ENCODE assay signal across 1 cellular context in the genomic region with DNA sequence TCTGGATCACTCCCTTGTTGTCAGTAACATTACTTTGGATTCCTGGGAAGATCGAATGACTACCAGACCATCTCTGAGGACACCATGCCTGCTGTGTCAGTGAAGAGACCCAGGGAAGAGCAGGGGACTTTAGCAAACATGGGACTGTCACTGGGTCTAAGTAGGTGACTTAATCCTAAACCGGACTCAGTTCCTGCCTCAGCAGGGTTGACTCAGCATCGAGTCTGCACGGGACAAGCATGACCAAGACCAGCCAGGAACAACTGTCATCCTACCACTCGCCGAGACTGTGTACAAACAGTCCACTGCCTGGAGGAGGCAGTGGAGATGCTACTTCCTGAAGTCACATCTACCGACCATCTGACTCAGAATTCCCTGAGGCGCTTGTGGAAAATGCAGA.
TF ChIP-seq lines count a peak whose summit lies in the region.

No MANE protein-coding gene starts in this region.

TF ChIP-seq in HepG2, 621 proteins besides CTCF, POLR2A, EP300 and RAD21 (continued from another document and continues in another):
- TF ChIP-seq, protein P1, sequence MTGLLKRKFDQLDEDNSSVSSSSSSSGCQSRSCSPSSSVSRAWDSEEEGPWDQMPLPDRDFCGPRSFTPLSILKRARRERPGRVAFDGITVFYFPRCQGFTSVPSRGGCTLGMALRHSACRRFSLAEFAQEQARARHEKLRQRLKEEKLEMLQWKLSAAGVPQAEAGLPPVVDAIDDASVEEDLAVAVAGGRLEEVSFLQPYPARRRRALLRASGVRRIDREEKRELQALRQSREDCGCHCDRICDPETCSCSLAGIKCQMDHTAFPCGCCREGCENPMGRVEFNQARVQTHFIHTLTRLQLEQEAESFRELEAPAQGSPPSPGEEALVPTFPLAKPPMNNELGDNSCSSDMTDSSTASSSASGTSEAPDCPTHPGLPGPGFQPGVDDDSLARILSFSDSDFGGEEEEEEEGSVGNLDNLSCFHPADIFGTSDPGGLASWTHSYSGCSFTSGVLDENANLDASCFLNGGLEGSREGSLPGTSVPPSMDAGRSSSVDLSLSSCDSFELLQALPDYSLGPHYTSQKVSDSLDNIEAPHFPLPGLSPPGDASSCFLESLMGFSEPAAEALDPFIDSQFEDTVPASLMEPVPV (CRISPR knock-in tag; IDR thresholded peaks at IDR 0.05): no peak
- TF ChIP-seq HOXA3 (CRISPR knock-in tag; IDR thresholded peaks at IDR 0.05) (peak; percentile 13; the same call in 1 of the 2 replicates), EED (CRISPR knock-in tag; IDR thresholded peaks at IDR 0.05) (no peak), ZNF775 (CRISPR knock-in tag; IDR thresholded peaks at IDR 0.05; ENCODE audit: borderline replicate concordance) (no peak), ZNF138 (CRISPR knock-in tag; IDR thresholded peaks at IDR 0.05; ENCODE audit: low read depth) (no peak), ZC3H4 (CRISPR knock-in tag; IDR thresholded peaks at IDR 0.05; ENCODE audit: borderline replicate concordance) (no peak), ZNF337 (CRISPR knock-in tag; IDR thresholded peaks at IDR 0.05; ENCODE audit: borderline replicate concordance, low read depth) (no peak), ZNF768 (CRISPR knock-in tag; IDR thresholded peaks at IDR 0.05) (no peak), TP53 (CRISPR knock-in tag; conservative IDR thresholded peaks at IDR 0.05) (no peak), CBX2 (IDR thresholded peaks at IDR 0.05; ENCODE audit: low read depth, low read length) (no peak), CBX2 (CRISPR knock-in tag; IDR thresholded peaks at IDR 0.05; ENCODE audit: low read depth) (no peak)
- TF ChIP-seq, protein P2, sequence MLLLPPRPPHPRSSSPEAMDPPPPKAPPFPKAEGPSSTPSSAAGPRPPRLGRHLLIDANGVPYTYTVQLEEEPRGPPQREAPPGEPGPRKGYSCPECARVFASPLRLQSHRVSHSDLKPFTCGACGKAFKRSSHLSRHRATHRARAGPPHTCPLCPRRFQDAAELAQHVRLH (CRISPR knock-in tag; IDR thresholded peaks at IDR 0.05; ENCODE audit: borderline replicate concordance, low read depth): no peak
- TF ChIP-seq, protein P3, sequence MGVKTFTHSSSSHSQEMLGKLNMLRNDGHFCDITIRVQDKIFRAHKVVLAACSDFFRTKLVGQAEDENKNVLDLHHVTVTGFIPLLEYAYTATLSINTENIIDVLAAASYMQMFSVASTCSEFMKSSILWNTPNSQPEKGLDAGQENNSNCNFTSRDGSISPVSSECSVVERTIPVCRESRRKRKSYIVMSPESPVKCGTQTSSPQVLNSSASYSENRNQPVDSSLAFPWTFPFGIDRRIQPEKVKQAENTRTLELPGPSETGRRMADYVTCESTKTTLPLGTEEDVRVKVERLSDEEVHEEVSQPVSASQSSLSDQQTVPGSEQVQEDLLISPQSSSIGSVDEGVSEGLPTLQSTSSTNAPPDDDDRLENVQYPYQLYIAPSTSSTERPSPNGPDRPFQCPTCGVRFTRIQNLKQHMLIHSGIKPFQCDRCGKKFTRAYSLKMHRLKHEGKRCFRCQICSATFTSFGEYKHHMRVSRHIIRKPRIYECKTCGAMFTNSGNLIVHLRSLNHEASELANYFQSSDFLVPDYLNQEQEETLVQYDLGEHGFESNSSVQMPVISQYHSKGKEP (CRISPR knock-in tag; IDR thresholded peaks at IDR 0.05): no peak
- TF ChIP-seq, protein P4, sequence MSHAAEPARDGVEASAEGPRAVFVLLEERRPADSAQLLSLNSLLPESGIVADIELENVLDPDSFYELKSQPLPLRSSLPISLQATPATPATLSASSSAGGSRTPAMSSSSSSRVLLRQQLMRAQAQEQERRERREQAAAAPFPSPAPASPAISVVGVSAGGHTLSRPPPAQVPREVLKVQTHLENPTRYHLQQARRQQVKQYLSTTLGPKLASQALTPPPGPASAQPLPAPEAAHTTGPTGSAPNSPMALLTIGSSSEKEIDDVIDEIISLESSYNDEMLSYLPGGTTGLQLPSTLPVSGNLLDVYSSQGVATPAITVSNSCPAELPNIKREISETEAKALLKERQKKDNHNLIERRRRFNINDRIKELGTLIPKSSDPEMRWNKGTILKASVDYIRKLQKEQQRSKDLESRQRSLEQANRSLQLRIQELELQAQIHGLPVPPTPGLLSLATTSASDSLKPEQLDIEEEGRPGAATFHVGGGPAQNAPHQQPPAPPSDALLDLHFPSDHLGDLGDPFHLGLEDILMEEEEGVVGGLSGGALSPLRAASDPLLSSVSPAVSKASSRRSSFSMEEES (CRISPR knock-in tag; IDR thresholded peaks at IDR 0.05): no peak
- TF ChIP-seq, protein P5, sequence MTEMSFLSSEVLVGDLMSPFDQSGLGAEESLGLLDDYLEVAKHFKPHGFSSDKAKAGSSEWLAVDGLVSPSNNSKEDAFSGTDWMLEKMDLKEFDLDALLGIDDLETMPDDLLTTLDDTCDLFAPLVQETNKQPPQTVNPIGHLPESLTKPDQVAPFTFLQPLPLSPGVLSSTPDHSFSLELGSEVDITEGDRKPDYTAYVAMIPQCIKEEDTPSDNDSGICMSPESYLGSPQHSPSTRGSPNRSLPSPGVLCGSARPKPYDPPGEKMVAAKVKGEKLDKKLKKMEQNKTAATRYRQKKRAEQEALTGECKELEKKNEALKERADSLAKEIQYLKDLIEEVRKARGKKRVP (CRISPR knock-in tag; IDR thresholded peaks at IDR 0.05): no peak
- TF ChIP-seq, protein P6, sequence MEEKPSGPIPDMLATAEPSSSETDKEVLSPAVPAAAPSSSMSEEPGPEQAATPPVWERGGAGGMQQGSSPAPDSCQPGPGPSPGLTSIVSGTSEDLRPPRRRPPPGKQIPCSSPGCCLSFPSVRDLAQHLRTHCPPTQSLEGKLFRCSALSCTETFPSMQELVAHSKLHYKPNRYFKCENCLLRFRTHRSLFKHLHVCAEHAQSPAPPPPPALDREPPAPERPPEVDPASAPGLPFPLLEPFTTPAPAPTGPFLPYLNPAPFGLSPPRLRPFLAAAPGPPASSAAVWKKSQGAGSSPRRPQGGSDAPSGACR (CRISPR knock-in tag; IDR thresholded peaks at IDR 0.05): no peak
- TF ChIP-seq, protein P7, sequence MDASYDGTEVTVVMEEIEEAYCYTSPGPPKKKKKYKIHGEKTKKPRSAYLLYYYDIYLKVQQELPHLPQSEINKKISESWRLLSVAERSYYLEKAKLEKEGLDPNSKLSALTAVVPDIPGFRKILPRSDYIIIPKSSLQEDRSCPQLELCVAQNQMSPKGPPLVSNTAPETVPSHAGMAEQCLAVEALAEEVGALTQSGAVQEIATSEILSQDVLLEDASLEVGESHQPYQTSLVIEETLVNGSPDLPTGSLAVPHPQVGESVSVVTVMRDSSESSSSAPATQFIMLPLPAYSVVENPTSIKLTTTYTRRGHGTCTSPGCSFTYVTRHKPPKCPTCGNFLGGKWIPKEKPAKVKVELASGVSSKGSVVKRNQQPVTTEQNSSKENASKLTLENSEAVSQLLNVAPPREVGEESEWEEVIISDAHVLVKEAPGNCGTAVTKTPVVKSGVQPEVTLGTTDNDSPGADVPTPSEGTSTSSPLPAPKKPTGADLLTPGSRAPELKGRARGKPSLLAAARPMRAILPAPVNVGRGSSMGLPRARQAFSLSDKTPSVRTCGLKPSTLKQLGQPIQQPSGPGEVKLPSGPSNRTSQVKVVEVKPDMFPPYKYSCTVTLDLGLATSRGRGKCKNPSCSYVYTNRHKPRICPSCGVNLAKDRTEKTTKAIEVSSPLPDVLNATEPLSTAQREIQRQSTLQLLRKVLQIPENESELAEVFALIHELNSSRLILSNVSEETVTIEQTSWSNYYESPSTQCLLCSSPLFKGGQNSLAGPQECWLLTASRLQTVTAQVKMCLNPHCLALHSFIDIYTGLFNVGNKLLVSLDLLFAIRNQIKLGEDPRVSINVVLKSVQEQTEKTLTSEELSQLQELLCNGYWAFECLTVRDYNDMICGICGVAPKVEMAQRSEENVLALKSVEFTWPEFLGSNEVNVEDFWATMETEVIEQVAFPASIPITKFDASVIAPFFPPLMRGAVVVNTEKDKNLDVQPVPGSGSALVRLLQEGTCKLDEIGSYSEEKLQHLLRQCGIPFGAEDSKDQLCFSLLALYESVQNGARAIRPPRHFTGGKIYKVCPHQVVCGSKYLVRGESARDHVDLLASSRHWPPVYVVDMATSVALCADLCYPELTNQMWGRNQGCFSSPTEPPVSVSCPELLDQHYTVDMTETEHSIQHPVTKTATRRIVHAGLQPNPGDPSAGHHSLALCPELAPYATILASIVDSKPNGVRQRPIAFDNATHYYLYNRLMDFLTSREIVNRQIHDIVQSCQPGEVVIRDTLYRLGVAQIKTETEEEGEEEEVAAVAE (CRISPR knock-in tag; IDR thresholded peaks at IDR 0.05; ENCODE audit: borderline replicate concordance): no peak
- TF ChIP-seq, protein P8, sequence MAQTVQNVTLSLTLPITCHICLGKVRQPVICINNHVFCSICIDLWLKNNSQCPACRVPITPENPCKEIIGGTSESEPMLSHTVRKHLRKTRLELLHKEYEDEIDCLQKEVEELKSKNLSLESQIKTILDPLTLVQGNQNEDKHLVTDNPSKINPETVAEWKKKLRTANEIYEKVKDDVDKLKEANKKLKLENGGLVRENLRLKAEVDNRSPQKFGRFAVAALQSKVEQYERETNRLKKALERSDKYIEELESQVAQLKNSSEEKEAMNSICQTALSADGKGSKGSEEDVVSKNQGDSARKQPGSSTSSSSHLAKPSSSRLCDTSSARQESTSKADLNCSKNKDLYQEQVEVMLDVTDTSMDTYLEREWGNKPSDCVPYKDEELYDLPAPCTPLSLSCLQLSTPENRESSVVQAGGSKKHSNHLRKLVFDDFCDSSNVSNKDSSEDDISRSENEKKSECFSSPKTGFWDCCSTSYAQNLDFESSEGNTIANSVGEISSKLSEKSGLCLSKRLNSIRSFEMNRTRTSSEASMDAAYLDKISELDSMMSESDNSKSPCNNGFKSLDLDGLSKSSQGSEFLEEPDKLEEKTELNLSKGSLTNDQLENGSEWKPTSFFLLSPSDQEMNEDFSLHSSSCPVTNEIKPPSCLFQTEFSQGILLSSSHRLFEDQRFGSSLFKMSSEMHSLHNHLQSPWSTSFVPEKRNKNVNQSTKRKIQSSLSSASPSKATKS (CRISPR knock-in tag; IDR thresholded peaks at IDR 0.05): no peak
- TF ChIP-seq, protein P9, sequence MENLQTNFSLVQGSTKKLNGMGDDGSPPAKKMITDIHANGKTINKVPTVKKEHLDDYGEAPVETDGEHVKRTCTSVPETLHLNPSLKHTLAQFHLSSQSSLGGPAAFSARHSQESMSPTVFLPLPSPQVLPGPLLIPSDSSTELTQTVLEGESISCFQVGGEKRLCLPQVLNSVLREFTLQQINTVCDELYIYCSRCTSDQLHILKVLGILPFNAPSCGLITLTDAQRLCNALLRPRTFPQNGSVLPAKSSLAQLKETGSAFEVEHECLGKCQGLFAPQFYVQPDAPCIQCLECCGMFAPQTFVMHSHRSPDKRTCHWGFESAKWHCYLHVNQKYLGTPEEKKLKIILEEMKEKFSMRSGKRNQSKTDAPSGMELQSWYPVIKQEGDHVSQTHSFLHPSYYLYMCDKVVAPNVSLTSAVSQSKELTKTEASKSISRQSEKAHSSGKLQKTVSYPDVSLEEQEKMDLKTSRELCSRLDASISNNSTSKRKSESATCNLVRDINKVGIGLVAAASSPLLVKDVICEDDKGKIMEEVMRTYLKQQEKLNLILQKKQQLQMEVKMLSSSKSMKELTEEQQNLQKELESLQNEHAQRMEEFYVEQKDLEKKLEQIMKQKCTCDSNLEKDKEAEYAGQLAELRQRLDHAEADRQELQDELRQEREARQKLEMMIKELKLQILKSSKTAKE (CRISPR knock-in tag; IDR thresholded peaks at IDR 0.05; ENCODE audit: borderline replicate concordance): no peak
- TF ChIP-seq, protein P10, sequence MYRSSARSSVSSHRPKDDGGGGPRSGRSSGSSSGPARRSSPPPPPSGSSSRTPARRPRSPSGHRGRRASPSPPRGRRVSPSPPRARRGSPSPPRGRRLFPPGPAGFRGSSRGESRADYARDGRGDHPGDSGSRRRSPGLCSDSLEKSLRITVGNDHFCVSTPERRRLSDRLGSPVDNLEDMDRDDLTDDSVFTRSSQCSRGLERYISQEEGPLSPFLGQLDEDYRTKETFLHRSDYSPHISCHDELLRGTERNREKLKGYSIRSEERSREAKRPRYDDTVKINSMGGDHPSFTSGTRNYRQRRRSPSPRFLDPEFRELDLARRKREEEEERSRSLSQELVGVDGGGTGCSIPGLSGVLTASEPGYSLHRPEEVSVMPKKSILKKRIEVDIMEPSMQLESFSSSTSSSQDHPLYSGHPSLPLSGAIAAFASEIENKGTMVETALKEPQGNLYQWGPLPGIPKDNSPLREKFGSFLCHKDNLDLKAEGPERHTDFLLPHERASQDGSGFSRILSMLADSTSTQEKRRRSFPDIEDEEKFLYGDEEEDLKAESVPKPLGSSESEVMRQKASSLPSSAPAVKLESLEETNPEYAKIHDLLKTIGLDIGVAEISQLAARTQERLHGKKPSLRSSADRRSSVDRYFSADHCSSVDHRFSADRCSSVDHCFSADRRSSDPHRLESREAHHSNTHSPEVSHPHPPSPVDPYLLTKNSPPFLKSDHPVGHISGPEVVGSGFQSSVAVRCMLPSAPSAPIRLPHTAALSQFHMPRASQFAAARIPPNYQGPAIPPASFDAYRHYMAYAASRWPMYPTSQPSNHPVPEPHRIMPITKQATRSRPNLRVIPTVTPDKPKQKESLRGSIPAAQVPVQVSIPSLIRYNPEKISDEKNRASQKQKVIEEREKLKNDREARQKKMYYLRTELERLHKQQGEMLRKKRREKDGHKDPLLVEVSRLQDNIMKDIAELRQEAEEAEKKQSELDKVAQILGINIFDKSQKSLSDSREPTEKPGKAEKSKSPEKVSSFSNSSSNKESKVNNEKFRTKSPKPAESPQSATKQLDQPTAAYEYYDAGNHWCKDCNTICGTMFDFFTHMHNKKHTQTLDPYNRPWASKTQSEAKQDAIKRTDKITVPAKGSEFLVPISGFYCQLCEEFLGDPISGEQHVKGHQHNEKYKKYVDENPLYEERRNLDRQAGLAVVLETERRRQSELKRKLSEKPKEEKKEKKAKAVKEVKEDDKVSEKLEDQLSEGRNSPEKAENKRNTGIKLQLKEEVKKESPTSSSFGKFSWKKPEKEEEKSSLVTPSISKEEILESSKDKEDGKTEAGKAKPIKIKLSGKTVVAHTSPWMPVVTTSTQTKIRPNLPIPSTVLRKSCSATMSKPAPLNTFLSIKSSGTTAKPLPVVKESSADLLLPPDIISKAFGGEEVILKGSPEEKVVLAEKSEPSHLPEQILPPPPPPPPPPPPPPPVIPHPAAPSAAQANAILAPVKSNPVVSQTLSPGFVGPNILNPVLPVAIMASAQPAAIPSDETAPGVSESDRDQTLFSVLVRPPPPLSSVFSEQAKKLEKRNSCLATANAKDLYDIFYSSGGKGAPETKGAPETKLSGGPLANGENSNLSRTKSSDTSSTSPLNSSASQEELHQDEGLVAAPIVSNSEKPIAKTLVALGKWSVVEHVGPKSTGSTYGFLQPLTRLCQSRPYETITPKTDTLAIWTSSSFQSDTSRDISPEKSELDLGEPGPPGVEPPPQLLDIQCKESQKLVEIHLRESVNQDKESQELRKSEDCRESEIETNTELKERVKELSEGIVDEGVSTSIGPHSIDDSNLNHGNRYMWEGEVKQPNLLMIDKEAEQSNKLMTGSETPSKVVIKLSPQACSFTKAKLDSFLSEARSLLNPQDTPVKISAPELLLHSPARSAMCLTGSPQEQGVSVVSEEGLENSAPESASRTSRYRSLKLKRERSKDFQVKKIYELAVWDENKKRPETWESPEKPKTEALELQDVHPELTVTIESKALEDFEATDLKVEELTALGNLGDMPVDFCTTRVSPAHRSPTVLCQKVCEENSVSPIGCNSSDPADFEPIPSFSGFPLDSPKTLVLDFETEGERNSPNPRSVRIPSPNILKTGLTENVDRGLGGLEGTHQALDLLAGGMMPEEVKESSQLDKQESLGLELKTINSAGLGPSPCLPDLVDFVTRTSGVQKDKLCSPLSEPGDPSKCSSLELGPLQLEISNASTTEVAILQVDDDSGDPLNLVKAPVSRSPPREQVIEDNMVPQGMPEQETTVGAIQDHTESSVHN (CRISPR knock-in tag; IDR thresholded peaks at IDR 0.05): no peak
- TF ChIP-seq, protein P11, sequence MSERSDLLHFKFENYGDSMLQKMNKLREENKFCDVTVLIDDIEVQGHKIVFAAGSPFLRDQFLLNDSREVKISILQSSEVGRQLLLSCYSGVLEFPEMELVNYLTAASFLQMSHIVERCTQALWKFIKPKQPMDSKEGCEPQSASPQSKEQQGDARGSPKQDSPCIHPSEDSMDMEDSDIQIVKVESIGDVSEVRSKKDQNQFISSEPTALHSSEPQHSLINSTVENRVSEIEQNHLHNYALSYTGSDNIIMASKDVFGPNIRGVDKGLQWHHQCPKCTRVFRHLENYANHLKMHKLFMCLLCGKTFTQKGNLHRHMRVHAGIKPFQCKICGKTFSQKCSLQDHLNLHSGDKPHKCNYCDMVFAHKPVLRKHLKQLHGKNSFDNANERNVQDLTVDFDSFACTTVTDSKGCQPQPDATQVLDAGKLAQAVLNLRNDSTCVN (CRISPR knock-in tag; IDR thresholded peaks at IDR 0.05; ENCODE audit: borderline replicate concordance): no peak
